22 cellular contexts compared by ENCODE assay signal in the genomic region with DNA sequence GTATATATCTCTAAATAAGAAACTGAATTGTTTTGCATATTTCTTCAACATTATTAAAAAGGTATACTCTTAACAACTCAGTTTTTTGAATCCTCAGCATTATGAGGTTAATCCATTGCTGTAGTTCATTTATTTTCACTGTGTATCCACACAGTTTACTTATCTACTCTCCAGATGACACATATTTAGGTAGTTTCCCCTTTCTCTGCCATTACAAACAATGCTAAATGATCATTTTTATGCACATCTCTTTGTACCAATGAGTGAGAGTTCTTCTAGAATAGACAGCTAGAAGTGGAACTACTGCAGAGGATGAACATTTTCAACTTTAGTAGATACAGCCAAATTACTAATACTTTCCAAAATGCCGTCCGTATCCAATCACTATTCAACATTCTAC.
"Had no signal": no experiment of that assay in that cellular context is flagged by ENCODE, and none has a peak within 500 bp of the region (broad histone marks: within the 10 kb centered on the region; RNA-seq: fewer than 3 reads in every experiment).

No MANE protein-coding gene starts in this region.

- DNase-seq: activated CD4-positive, alpha-beta T cell treated with anti-CD3 and anti-CD28 coated beads for 4 hours; activated CD4-positive, alpha-beta T cell treated with anti-CD3 and anti-CD28 coated beads, Interleukin-2, amount 50 U/mL, for 4 hours; activated CD4-positive, CD25-positive, alpha-beta regulatory T cell; activated CD8-positive, alpha-beta memory T cell treated with anti-CD3 and anti-CD28 coated beads for 24 hours; activated T-cell treated with anti-CD3 and anti-CD28 coated beads, Interleukin-2, amount 50 U/mL, for 4 hours; amygdala; KG1; NCI-H1048; NCI-H146; NCI-H187 treated with DMSO at 0.1 percent for 48 hours; NCI-H2081 treated with DMSO at 0.1 percent for 48 hours; NCI-H446; NCI-H524; PC-3; SHP77; T-helper 9 cell had no signal

- ATAC-seq: PC-3 had no signal

- H3K27me3 ChIP-seq: SJSA1 had no signal

- H3K4me3 Mint-ChIP-seq: activated naive CD4-positive, alpha-beta T cell treated with anti-CD3 and anti-CD28 coated beads, Interleukin-2, amount 50 U/mL, for 24 hours; activated T-cell treated with anti-CD3 and anti-CD28 coated beads, Interleukin-2, amount 50 U/mL, for 4 hours; brain; central memory CD8-positive, alpha-beta T cell; T-helper 1 cell treated with Interleukin-12 subunit alpha and Interleukin-12 subunit beta and Interleukin-4 antibody, amounts not matched to agents 30 μg/mL and 1 μg/mL, for 36 hours had no signal

- H3K27me3 Mint-ChIP-seq: activated naive CD4-positive, alpha-beta T cell treated with anti-CD3 and anti-CD28 coated beads, Interleukin-2, amount 50 U/mL, for 24 hours; brain; central memory CD8-positive, alpha-beta T cell had no signal

- H3K9me3 Mint-ChIP-seq: activated naive CD4-positive, alpha-beta T cell treated with anti-CD3 and anti-CD28 coated beads, Interleukin-2, amount 50 U/mL, for 24 hours; activated T-cell treated with anti-CD3 and anti-CD28 coated beads, Interleukin-2, amount 50 U/mL, for 4 hours; central memory CD8-positive, alpha-beta T cell; T-helper 1 cell treated with Interleukin-12 subunit alpha and Interleukin-12 subunit beta and Interleukin-4 antibody, amounts not matched to agents 30 μg/mL and 1 μg/mL, for 36 hours had no signal

- H3K27ac Mint-ChIP-seq: T-helper 1 cell treated with Interleukin-12 subunit alpha and Interleukin-12 subunit beta and Interleukin-4 antibody, amounts not matched to agents 30 μg/mL and 1 μg/mL, for 36 hours had no signal

- H3K4me3 ChIP-seq: SJSA1 had no signal

- H3K27ac ChIP-seq: SJSA1, VCaP had no signal
